ENCODE assay signal across 2 cellular contexts in the genomic region with DNA sequence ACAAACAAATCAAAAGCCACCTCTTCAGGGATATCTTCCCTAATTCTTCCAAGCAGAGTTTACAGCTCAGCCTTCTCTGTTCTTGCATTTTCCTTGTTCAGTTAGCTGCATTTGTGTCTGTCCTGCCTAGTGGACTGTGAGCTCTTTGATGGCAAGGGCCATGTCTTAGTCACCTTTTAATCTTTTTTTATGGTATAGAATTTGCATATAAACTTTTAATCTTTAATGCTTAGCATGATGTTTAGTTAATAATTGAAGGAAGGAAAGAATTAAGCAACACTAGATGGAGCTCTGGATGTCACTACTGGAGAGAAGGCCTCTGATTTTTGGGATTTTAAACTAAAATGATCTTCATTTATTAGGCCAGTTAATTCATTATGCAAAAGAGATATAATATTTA.
TF ChIP-seq lines count a peak whose summit lies in the region.

No MANE protein-coding gene starts in this region.

TF ChIP-seq in SK-N-SH treated with all-trans-retinoic acid at 6 μM for 48 hours, 23 proteins besides CTCF, POLR2A, EP300 and RAD21:
- TF ChIP-seq CSRNP3 (CRISPR knock-in tag; IDR thresholded peaks at IDR 0.05) (no peak), TCF4 (CRISPR knock-in tag; IDR thresholded peaks at IDR 0.05; ENCODE audit: borderline replicate concordance) (no peak), CSDC2 (CRISPR knock-in tag; IDR thresholded peaks at IDR 0.05) (no peak), ESRRG (CRISPR knock-in tag; IDR thresholded peaks at IDR 0.05) (no peak), BACH2 (CRISPR knock-in tag; IDR thresholded peaks at IDR 0.05; ENCODE audit: borderline replicate concordance) (no peak), ISL1 (CRISPR knock-in tag; IDR thresholded peaks at IDR 0.05) (no peak), ZFP3 (CRISPR knock-in tag; IDR thresholded peaks at IDR 0.05) (no peak), GLIS3 (CRISPR knock-in tag; IDR thresholded peaks at IDR 0.05) (no peak), SNAI2 (CRISPR knock-in tag; IDR thresholded peaks at IDR 0.05) (no peak), TOX (CRISPR knock-in tag; IDR thresholded peaks at IDR 0.05; ENCODE audit: borderline replicate concordance) (no peak), ZNF565 (CRISPR knock-in tag; conservative IDR thresholded peaks at IDR 0.05; ENCODE audit: low read depth) (no peak), OSR1 (CRISPR knock-in tag; IDR thresholded peaks at IDR 0.05) (no peak)
- TF ChIP-seq, protein P1, sequence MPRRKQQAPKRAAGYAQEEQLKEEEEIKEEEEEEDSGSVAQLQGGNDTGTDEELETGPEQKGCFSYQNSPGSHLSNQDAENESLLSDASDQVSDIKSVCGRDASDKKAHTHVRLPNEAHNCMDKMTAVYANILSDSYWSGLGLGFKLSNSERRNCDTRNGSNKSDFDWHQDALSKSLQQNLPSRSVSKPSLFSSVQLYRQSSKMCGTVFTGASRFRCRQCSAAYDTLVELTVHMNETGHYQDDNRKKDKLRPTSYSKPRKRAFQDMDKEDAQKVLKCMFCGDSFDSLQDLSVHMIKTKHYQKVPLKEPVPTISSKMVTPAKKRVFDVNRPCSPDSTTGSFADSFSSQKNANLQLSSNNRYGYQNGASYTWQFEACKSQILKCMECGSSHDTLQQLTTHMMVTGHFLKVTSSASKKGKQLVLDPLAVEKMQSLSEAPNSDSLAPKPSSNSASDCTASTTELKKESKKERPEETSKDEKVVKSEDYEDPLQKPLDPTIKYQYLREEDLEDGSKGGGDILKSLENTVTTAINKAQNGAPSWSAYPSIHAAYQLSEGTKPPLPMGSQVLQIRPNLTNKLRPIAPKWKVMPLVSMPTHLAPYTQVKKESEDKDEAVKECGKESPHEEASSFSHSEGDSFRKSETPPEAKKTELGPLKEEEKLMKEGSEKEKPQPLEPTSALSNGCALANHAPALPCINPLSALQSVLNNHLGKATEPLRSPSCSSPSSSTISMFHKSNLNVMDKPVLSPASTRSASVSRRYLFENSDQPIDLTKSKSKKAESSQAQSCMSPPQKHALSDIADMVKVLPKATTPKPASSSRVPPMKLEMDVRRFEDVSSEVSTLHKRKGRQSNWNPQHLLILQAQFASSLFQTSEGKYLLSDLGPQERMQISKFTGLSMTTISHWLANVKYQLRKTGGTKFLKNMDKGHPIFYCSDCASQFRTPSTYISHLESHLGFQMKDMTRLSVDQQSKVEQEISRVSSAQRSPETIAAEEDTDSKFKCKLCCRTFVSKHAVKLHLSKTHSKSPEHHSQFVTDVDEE (CRISPR knock-in tag; IDR thresholded peaks at IDR 0.05), result no peak
- TF ChIP-seq, protein P2, sequence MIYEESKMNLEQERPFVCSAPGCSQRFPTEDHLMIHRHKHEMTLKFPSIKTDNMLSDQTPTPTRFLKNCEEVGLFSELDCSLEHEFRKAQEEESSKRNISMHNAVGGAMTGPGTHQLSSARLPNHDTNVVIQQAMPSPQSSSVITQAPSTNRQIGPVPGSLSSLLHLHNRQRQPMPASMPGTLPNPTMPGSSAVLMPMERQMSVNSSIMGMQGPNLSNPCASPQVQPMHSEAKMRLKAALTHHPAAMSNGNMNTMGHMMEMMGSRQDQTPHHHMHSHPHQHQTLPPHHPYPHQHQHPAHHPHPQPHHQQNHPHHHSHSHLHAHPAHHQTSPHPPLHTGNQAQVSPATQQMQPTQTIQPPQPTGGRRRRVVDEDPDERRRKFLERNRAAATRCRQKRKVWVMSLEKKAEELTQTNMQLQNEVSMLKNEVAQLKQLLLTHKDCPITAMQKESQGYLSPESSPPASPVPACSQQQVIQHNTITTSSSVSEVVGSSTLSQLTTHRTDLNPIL (CRISPR knock-in tag; IDR thresholded peaks at IDR 0.05; ENCODE audit: low read depth), result no peak

TF ChIP-seq in WTC11, 78 proteins besides CTCF, POLR2A, EP300 and RAD21 (continued from another document):
- TF ChIP-seq, protein P3, sequence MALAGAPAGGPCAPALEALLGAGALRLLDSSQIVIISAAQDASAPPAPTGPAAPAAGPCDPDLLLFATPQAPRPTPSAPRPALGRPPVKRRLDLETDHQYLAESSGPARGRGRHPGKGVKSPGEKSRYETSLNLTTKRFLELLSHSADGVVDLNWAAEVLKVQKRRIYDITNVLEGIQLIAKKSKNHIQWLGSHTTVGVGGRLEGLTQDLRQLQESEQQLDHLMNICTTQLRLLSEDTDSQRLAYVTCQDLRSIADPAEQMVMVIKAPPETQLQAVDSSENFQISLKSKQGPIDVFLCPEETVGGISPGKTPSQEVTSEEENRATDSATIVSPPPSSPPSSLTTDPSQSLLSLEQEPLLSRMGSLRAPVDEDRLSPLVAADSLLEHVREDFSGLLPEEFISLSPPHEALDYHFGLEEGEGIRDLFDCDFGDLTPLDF (CRISPR knock-in tag; IDR thresholded peaks at IDR 0.05), result no peak
- TF ChIP-seq MXD4 (CRISPR knock-in tag; IDR thresholded peaks at IDR 0.05; ENCODE audit: borderline replicate concordance) (no peak), ETV6 (CRISPR knock-in tag; IDR thresholded peaks at IDR 0.05) (no peak), ZNF263 (CRISPR knock-in tag; IDR thresholded peaks at IDR 0.05; ENCODE audit: low read depth) (no peak), RORB (CRISPR knock-in tag; IDR thresholded peaks at IDR 0.05) (no peak), CREM (CRISPR knock-in tag; IDR thresholded peaks at IDR 0.05) (no peak), FOXP1 (CRISPR knock-in tag; IDR thresholded peaks at IDR 0.05; ENCODE audit: borderline replicate concordance) (no peak), ZNF232 (CRISPR knock-in tag; IDR thresholded peaks at IDR 0.05) (no peak)
- TF ChIP-seq, protein P4, sequence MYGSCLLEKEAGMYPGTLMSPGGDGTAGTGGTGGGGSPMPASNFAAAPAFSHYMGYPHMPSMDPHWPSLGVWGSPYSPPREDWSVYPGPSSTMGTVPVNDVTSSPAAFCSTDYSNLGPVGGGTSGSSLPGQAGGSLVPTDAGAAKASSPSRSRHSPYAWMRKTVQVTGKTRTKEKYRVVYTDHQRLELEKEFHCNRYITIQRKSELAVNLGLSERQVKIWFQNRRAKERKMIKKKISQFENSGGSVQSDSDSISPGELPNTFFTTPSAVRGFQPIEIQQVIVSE (CRISPR knock-in tag; IDR thresholded peaks at IDR 0.05; ENCODE audit: borderline replicate concordance), result no peak
- TF ChIP-seq, protein P5, sequence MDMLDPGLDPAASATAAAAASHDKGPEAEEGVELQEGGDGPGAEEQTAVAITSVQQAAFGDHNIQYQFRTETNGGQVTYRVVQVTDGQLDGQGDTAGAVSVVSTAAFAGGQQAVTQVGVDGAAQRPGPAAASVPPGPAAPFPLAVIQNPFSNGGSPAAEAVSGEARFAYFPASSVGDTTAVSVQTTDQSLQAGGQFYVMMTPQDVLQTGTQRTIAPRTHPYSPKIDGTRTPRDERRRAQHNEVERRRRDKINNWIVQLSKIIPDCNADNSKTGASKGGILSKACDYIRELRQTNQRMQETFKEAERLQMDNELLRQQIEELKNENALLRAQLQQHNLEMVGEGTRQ (CRISPR knock-in tag; IDR thresholded peaks at IDR 0.05), result no peak
- TF ChIP-seq, protein P6, sequence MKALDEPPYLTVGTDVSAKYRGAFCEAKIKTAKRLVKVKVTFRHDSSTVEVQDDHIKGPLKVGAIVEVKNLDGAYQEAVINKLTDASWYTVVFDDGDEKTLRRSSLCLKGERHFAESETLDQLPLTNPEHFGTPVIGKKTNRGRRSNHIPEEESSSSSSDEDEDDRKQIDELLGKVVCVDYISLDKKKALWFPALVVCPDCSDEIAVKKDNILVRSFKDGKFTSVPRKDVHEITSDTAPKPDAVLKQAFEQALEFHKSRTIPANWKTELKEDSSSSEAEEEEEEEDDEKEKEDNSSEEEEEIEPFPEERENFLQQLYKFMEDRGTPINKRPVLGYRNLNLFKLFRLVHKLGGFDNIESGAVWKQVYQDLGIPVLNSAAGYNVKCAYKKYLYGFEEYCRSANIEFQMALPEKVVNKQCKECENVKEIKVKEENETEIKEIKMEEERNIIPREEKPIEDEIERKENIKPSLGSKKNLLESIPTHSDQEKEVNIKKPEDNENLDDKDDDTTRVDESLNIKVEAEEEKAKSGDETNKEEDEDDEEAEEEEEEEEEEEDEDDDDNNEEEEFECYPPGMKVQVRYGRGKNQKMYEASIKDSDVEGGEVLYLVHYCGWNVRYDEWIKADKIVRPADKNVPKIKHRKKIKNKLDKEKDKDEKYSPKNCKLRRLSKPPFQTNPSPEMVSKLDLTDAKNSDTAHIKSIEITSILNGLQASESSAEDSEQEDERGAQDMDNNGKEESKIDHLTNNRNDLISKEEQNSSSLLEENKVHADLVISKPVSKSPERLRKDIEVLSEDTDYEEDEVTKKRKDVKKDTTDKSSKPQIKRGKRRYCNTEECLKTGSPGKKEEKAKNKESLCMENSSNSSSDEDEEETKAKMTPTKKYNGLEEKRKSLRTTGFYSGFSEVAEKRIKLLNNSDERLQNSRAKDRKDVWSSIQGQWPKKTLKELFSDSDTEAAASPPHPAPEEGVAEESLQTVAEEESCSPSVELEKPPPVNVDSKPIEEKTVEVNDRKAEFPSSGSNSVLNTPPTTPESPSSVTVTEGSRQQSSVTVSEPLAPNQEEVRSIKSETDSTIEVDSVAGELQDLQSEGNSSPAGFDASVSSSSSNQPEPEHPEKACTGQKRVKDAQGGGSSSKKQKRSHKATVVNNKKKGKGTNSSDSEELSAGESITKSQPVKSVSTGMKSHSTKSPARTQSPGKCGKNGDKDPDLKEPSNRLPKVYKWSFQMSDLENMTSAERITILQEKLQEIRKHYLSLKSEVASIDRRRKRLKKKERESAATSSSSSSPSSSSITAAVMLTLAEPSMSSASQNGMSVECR (CRISPR knock-in tag; IDR thresholded peaks at IDR 0.05; ENCODE audit: borderline replicate concordance), result no peak
